ENCODE assay signal across 2 cellular contexts in the genomic region with DNA sequence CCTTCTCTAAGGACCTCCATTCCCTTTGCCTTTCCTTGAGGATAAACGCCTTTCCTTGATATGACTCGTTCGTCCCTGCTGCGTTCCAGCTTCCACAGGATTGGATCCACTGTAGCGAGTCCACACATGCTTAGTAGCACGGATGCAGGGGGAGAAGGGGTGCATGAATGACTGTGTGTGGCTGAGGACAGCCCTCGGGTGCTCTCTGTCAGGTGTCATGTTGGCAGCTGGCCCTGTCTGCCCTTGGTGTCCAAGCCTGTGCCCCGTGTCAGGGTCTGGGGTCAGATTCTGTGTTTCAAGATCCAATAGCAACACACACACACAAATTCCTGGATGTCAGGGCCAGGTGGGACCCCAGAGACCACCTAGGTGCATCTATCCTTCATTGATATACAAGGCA.
TF ChIP-seq lines count a peak whose summit lies in the region.

No MANE protein-coding gene starts in this region.

TF ChIP-seq in A549, 52 proteins besides CTCF, POLR2A, EP300 and RAD21 (continued from another document):
- TF ChIP-seq JUNB (IDR thresholded peaks at IDR 0.05), result no peak
- TF ChIP-seq, protein P1, sequence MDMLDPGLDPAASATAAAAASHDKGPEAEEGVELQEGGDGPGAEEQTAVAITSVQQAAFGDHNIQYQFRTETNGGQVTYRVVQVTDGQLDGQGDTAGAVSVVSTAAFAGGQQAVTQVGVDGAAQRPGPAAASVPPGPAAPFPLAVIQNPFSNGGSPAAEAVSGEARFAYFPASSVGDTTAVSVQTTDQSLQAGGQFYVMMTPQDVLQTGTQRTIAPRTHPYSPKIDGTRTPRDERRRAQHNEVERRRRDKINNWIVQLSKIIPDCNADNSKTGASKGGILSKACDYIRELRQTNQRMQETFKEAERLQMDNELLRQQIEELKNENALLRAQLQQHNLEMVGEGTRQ (IDR thresholded peaks at IDR 0.05), result no peak
- no peak for TF ChIP-seq SREBF2 (IDR thresholded peaks at IDR 0.05)
- TF ChIP-seq NPAS2 (CRISPR knock-in tag; IDR thresholded peaks at IDR 0.05; ENCODE audit: borderline replicate concordance), result no peak
- no peak for TF ChIP-seq HOXB5 (CRISPR knock-in tag; IDR thresholded peaks at IDR 0.05)
- no peak for TF ChIP-seq RCOR1 (IDR thresholded peaks at IDR 0.05; ENCODE audit: low read depth, low read length)
- TF ChIP-seq HOXA7 (CRISPR knock-in tag; IDR thresholded peaks at IDR 0.05), result no peak
- no peak for TF ChIP-seq EHMT2 (IDR thresholded peaks at IDR 0.05; ENCODE audit: low read depth)
- no peak for TF ChIP-seq BHLHE40 (IDR thresholded peaks at IDR 0.05; ENCODE audit: low read depth, low read length)
- TF ChIP-seq JUN (IDR thresholded peaks at IDR 0.05), result no peak
- no peak for TF ChIP-seq HEYL (CRISPR knock-in tag; IDR thresholded peaks at IDR 0.05)
- TF ChIP-seq, protein P2, sequence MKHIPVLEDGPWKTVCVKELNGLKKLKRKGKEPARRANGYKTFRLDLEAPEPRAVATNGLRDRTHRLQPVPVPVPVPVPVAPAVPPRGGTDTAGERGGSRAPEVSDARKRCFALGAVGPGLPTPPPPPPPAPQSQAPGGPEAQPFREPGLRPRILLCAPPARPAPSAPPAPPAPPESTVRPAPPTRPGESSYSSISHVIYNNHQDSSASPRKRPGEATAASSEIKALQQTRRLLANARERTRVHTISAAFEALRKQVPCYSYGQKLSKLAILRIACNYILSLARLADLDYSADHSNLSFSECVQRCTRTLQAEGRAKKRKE (CRISPR knock-in tag; IDR thresholded peaks at IDR 0.05; ENCODE audit: low read depth), result no peak
- TF ChIP-seq TFCP2L1 (CRISPR knock-in tag; IDR thresholded peaks at IDR 0.05), result no peak
- no peak for TF ChIP-seq ZSCAN20 (CRISPR knock-in tag; IDR thresholded peaks at IDR 0.05)

TF ChIP-seq in IMR-90, 13 proteins besides CTCF, POLR2A, EP300 and RAD21:
- TF ChIP-seq, protein P1 (IDR thresholded peaks at IDR 0.05; ENCODE audit: low read depth, low read length), result no peak
- TF ChIP-seq MXI1 (IDR thresholded peaks at IDR 0.05; ENCODE audit: borderline replicate concordance, low read depth, low read length), result no peak
- no peak for TF ChIP-seq RCOR1 (IDR thresholded peaks at IDR 0.05; ENCODE audit: insufficient replicate concordance, low read length)
- TF ChIP-seq MAFK (IDR thresholded peaks at IDR 0.05; ENCODE audit: low read depth, low read length), result no peak
- no peak for TF ChIP-seq SMC3 (IDR thresholded peaks at IDR 0.05; ENCODE audit: low read depth, low read length)
